Comparison of ENCODE assay signal across 20 cellular contexts in the genomic region with DNA sequence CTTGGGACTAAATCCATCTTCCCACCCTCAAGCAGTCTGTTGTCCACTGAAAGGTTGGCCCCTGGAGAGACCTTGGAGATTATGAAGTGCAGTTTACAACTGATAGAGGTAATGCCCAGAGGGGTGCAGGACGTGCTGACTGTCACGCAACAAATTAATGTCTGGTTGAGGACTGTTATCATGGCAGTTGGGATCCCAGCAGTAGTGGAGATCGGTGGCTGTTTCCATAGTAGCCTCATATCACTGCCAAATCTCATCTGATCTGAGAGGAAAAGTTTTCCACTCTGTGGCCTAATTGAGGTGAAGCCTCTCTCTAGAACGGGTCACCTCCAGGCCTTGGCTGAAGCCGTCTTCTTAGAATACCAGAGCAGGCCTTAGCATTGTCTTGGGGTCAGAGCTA. TPM values are rescaled to one million over a fixed set of nuclear protein-coding genes. Genes with fewer than 3 reads are reported as not detected.
A peak's percentile ranks its signal among the peaks of the same experiment; 100 is the strongest.
DNase-seq lines count a peak whose midpoint lies in the region; ATAC-seq, FAIRE-seq and TF ChIP-seq lines count a peak whose summit lies in the region.
"Had no signal": no experiment of that assay in that cellular context is flagged by ENCODE, and none has a peak within 500 bp of the region (broad histone marks: within the 10 kb centered on the region; RNA-seq: fewer than 3 reads in every experiment).

No MANE protein-coding gene starts in this region.

- H3K27me3 ChIP-seq in K562 (ENCODE audit: control insufficient read depth in 2 of 2, insufficient read depth in 2 of 2, low read length in 2 of 2) (no peaks in the 10 kb centered on the region), ascending aorta (no peaks in the 10 kb centered on the region)
- H3K27me3 ChIP-seq: BLaER1 had no signal

- H2AFZ ChIP-seq in K562 (ENCODE audit: low read depth, low read length), result no peak overlapping the region
- H2AFZ ChIP-seq: PC-9 had no signal

- intact Hi-C loops in K562 (cut with micrococcal nuclease) (no loop called here), Calu3 (cut with micrococcal nuclease; ENCODE audit: unreplicated experiment) (no loop called here), ascending aorta (cut with DNase I) (no loop called here)

- H4K20me1 ChIP-seq in K562 (replicated peaks; ENCODE audit: control insufficient read depth, insufficient read depth, low read length), result peaks cover 14% of the 10 kb centered on the region; the same call in 1 of the 2 replicates

- no peak for TF ChIP-seq RAD21 in K562 (CRISPR knock-in tag; conservative IDR thresholded peaks at IDR 0.05 in 1 of 2, IDR thresholded peaks at IDR 0.05 in 1 of 2)

- CTCF ChIA-PET in K562 (lab: Yijun Ruan, JAX; ENCODE audit: low intra/inter-chr PET ratio) (no interaction called here), Calu3 (lab: Charles Lee) (no interaction called here)

- H3K4me1 ChIP-seq in K562 (replicated peaks in 1 of 2; ENCODE audit: control insufficient read depth in 2 of 2, insufficient read depth in 2 of 2, low read length in 2 of 2), result peaks cover 34 to 49% of the 10 kb centered on the region in 2 experiments; a peak in 4 of 5 replicates
- peaks cover 0 to 9% of the 10 kb centered on the region in 2 donors for H3K4me1 ChIP-seq in ascending aorta

- peaks cover 73% of the 10 kb centered on the region for H3K79me2 ChIP-seq in K562 (ENCODE audit: control insufficient read depth, insufficient read depth, low read length)

- in situ Hi-C loops in K562 (cut with MboI), result no loop called here

- TF ChIP-seq CTCF in K562 (IDR thresholded peaks at IDR 0.05 in 2 of 3, conservative IDR thresholded peaks at IDR 0.05 in 1 of 3; ENCODE audit: insufficient read depth in 2 of 3, low read depth in 1 of 3, low read length in 3 of 3), result no peak
- TF ChIP-seq CTCF in neural crest cell (conservative IDR thresholded peaks at IDR 0.05), result no peak
- TF ChIP-seq CTCF in Calu3 (IDR thresholded peaks at IDR 0.05; ENCODE audit: unreplicated experiment), result no peak
- no peak for TF ChIP-seq CTCF in ascending aorta (IDR thresholded peaks at IDR 0.05)

- no peak for ATAC-seq in activated naive CD8-positive, alpha-beta T cell treated with anti-CD3 and anti-CD28 coated beads, Interleukin-2, amount 50 U/mL, for 24 hours
- no peak for ATAC-seq in K562
- no peak for ATAC-seq in stimulated activated effector memory CD8-positive, alpha-beta T cell treated with anti-CD3 and anti-CD28 coated beads, Interleukin-12 subunit alpha, Interleukin-12 subunit beta, amount 100 ng/mL, for 72 hours

- H3K36me3 ChIP-seq in K562 (ENCODE audit: control insufficient read depth, insufficient read depth, low read length) (peaks cover 9% of the 10 kb centered on the region; the same call in 2 of the 3 replicates), ascending aorta (no peaks in the 10 kb centered on the region)

- 22% methylated on average over 5 of the region's 5 CpGs for WGBS in K562 (ENCODE audit: insufficient coverage, low coverage, missing lambda C conversion rate)

- H3K9me3 Mint-ChIP-seq in activated naive CD8-positive, alpha-beta T cell (ENCODE audit: low read depth), result no peaks in the 10 kb centered on the region
- H3K9me3 Mint-ChIP-seq in activated naive CD8-positive, alpha-beta T cell treated with anti-CD3 and anti-CD28 coated beads, Interleukin-2, amount 50 U/mL, for 24 hours, result no peaks in the 10 kb centered on the region
- H3K9me3 Mint-ChIP-seq in neural crest cell (no peaks in the 10 kb centered on the region), Calu3 (ENCODE audit: low read depth, unreplicated experiment) (no peaks in the 10 kb centered on the region)
- no peaks in the 10 kb centered on the region for H3K9me3 Mint-ChIP-seq in stimulated activated effector memory CD8-positive, alpha-beta T cell treated with anti-CD3 and anti-CD28 coated beads, Interleukin-12 subunit alpha, Interleukin-12 subunit beta, amount 100 ng/mL, for 72 hours

- H3K4me3 Mint-ChIP-seq in activated naive CD8-positive, alpha-beta T cell, result no peak overlapping the region
- no peak overlapping the region for H3K4me3 Mint-ChIP-seq in activated naive CD8-positive, alpha-beta T cell treated with anti-CD3 and anti-CD28 coated beads, Interleukin-2, amount 50 U/mL, for 24 hours
- peak overlapping the region; percentile 29 for H3K4me3 Mint-ChIP-seq in neural crest cell
- H3K4me3 Mint-ChIP-seq in stimulated activated effector memory CD8-positive, alpha-beta T cell treated with anti-CD3 and anti-CD28 coated beads, Interleukin-12 subunit alpha, Interleukin-12 subunit beta, amount 100 ng/mL, for 72 hours, result no peak overlapping the region
- no peak overlapping the region for H3K4me3 Mint-ChIP-seq in Calu3 (ENCODE audit: low read depth, unreplicated experiment)

- H3K36me3 Mint-ChIP-seq in activated naive CD8-positive, alpha-beta T cell, result no peaks in the 10 kb centered on the region
- no peaks in the 10 kb centered on the region for H3K36me3 Mint-ChIP-seq in activated naive CD8-positive, alpha-beta T cell treated with anti-CD3 and anti-CD28 coated beads, Interleukin-2, amount 50 U/mL, for 24 hours (ENCODE audit: low read depth)
- no peaks in the 10 kb centered on the region for H3K36me3 Mint-ChIP-seq in neural crest cell (ENCODE audit: low read depth)
- H3K36me3 Mint-ChIP-seq in stimulated activated effector memory CD8-positive, alpha-beta T cell treated with anti-CD3 and anti-CD28 coated beads, Interleukin-12 subunit alpha, Interleukin-12 subunit beta, amount 100 ng/mL, for 72 hours, result peaks cover 36% of the 10 kb centered on the region
- H3K36me3 Mint-ChIP-seq in Calu3 (ENCODE audit: insufficient read depth, unreplicated experiment), result peaks cover 20% of the 10 kb centered on the region

- peak overlapping the region in 1 of 2 experiments; percentile 60; a peak in 1 of 4 replicates for H3K9ac ChIP-seq in K562 (ENCODE audit: insufficient read depth in 1 of 2, low read depth in 2 of 2, low read length in 2 of 2)
- H3K9ac ChIP-seq: BLaER1 had no signal

- H3K4me2 ChIP-seq in K562 (ENCODE audit: insufficient read depth, low read length), result 0 out of 2 replicates have a peak overlapping the region, but pooled peaks have one; percentile 2
- H3K4me2 ChIP-seq: BLaER1, PC-9 had no signal

- BruUV-seq in K562 (replicated peaks; lab: Mats Ljungman, UMichigan) (no TSS peak), Calu3 (replicated peaks; lab: Mats Ljungman, UMichigan) (no TSS peak)

- no peak for TF ChIP-seq EP300 in K562 (IDR thresholded peaks at IDR 0.05; ENCODE audit: low read length)

- TF ChIP-seq POLR2A in K562 (conservative IDR thresholded peaks at IDR 0.05), result no peak

- FAIRE-seq in K562 (lab: Jason Lieb, UNC), result no peak
- FAIRE-seq: A204.1, H1 had no signal

- H3K27ac Mint-ChIP-seq in activated naive CD8-positive, alpha-beta T cell, result peak overlapping the region; percentile 73
- no peak overlapping the region for H3K27ac Mint-ChIP-seq in activated naive CD8-positive, alpha-beta T cell treated with anti-CD3 and anti-CD28 coated beads, Interleukin-2, amount 50 U/mL, for 24 hours
- H3K27ac Mint-ChIP-seq in neural crest cell (ENCODE audit: unreplicated experiment), result no peak overlapping the region
- peak overlapping the region; percentile 26 for H3K27ac Mint-ChIP-seq in stimulated activated effector memory CD8-positive, alpha-beta T cell treated with anti-CD3 and anti-CD28 coated beads, Interleukin-12 subunit alpha, Interleukin-12 subunit beta, amount 100 ng/mL, for 72 hours
- no peak overlapping the region for H3K27ac Mint-ChIP-seq in Calu3 (ENCODE audit: unreplicated experiment)

- H3K4me3 ChIP-seq in K562, result no peak overlapping the region
- no peak overlapping the region for H3K4me3 ChIP-seq in ascending aorta
- H3K4me3 ChIP-seq: BLaER1, PC-9 had no signal

- no peaks in the 10 kb centered on the region for H3K9me3 ChIP-seq in K562 (replicated peaks; ENCODE audit: control insufficient read depth, insufficient read depth, low read depth, low read length)
- no peaks in the 10 kb centered on the region for H3K9me3 ChIP-seq in ascending aorta
- H3K9me3 ChIP-seq: BLaER1 had no signal

- H3K27ac ChIP-seq in K562 (ENCODE audit: extremely low read depth, low read depth, low read length) (peak overlapping the region; percentile 50; the same call in 1 of the 3 replicates), ascending aorta (no peak overlapping the region)
- H3K27ac ChIP-seq: BLaER1, PC-9 had no signal

- H3K4me1 Mint-ChIP-seq in activated naive CD8-positive, alpha-beta T cell (ENCODE audit: low read depth), result peaks cover 49% of the 10 kb centered on the region
- peaks cover 49% of the 10 kb centered on the region for H3K4me1 Mint-ChIP-seq in activated naive CD8-positive, alpha-beta T cell treated with anti-CD3 and anti-CD28 coated beads, Interleukin-2, amount 50 U/mL, for 24 hours
- H3K4me1 Mint-ChIP-seq in neural crest cell (peaks cover 34% of the 10 kb centered on the region), Calu3 (ENCODE audit: low read depth, unreplicated experiment) (no peaks in the 10 kb centered on the region)
- H3K4me1 Mint-ChIP-seq in stimulated activated effector memory CD8-positive, alpha-beta T cell treated with anti-CD3 and anti-CD28 coated beads, Interleukin-12 subunit alpha, Interleukin-12 subunit beta, amount 100 ng/mL, for 72 hours, result peaks cover 12% of the 10 kb centered on the region

- POLR2A ChIA-PET in K562 (lab: Yijun Ruan, JAX), result interaction anchor here (0.6 to 1.4 kb wide), 2 partner anchors 9 to 15 kb away, joined by 3 to 5 read pairs; a partner anchor contains a TSS

- DNase-seq in activated naive CD8-positive, alpha-beta T cell treated with anti-CD3 and anti-CD28 coated beads, Interleukin-2, amount 50 U/mL, for 24 hours, result no peak
- DNase-seq in K562 (ENCODE audit: extremely low read depth in 1 of 4, low spot score in 3 of 4) (no peak), neural crest cell (ENCODE audit: low read depth, low spot score) (no peak), Calu3 (no peak), NCI-H748 (lab: John Stamatoyannopoulos, UW; ENCODE audit: unreplicated experiment) (no peak), ascending aorta (ENCODE audit: low spot score in 2 of 2) (no peak)
- DNase-seq in stimulated activated effector memory CD8-positive, alpha-beta T cell treated with anti-CD3 and anti-CD28 coated beads, Interleukin-12 subunit alpha, Interleukin-12 subunit beta, amount 100 ng/mL, for 72 hours (ENCODE audit: low spot score in 2 of 2), result no peak
- DNase-seq: COR-L47, NCI-H1092, NCI-H146, NCI-H2081, NCI-H510A, NCI-H82, PC-9, SHP77 had no signal

- H3K9me1 ChIP-seq in K562 (ENCODE audit: control insufficient read depth, insufficient read depth, low read length), result no peaks in the 10 kb centered on the region

- no peaks in the 10 kb centered on the region for H3K27me3 Mint-ChIP-seq in activated naive CD8-positive, alpha-beta T cell
- no peaks in the 10 kb centered on the region for H3K27me3 Mint-ChIP-seq in activated naive CD8-positive, alpha-beta T cell treated with anti-CD3 and anti-CD28 coated beads, Interleukin-2, amount 50 U/mL, for 24 hours
- H3K27me3 Mint-ChIP-seq in neural crest cell (ENCODE audit: low read depth) (no peaks in the 10 kb centered on the region), Calu3 (ENCODE audit: unreplicated experiment) (no peaks in the 10 kb centered on the region)

RNA-seq across cellular contexts. Expression of a gene that starts 4.1 kb away (rescaled TPM):
- 122 and 325 TPM in 2 replicates for total RNA-seq in K562 (2011; cell fraction: chromatin; rRNA removed; ENCODE audit: low replicate concordance)
- total RNA-seq in K562 (2011; cell fraction: nucleolus; rRNA removed), result 437 and 484 TPM in 2 replicates
- total RNA-seq in K562 (2011; cell fraction: nucleoplasm; rRNA removed), result 307 and 324 TPM in 2 replicates
- total RNA-seq in K562 (2014; rRNA removed) (86.0 and 158 TPM in 2 replicates), K562 (2014; rRNA removed; fragmentation: Illumina TruSeq; extraction: Trizol) (33.1 and 36.7 TPM in 2 replicates), K562 (2015; rRNA removed; fragmentation: Illumina TruSeq; extraction: Trizol) (81.9 and 91.6 TPM in 2 replicates), K562 (2021) (186 and 195 TPM in 2 replicates), neural crest cell (177 and 185 TPM in 2 replicates), Calu3 (2022) (136 and 162 TPM in 2 replicates), ascending aorta (88.7 TPM)
- polyA plus RNA-seq in K562 (2011; rRNA removed) (68.0 and 169 TPM in 2 replicates), K562 (2014; fragmentation: Illumina TruSeq; extraction: Trizol) (204 and 211 TPM in 2 replicates), K562 (2014; fragmentation: Nextera tagmentation; extraction: Ambion mirVana) (10 to 100 TPM; 29.3 to 73.2 TPM), K562 (2014; rRNA removed) (81.4 and 108 TPM in 2 replicates)
- polyA plus RNA-seq in K562 (2011; cell fraction: cytosol; rRNA removed), result 224 and 335 TPM in 2 replicates
- 326 and 378 TPM in 2 replicates for polyA plus RNA-seq in K562 (2011; cell fraction: nucleus; rRNA removed)
- polyA plus RNA-seq in K562 (2012), result 229 and 297 TPM in 2 replicates
- 76.6 and 95.7 TPM in 2 replicates for polyA minus RNA-seq in K562 (2011; rRNA and poly(A)+ RNA removed)
- polyA minus RNA-seq in K562 (2011; cell fraction: cytosol; rRNA and poly(A)+ RNA removed), result 188 and 209 TPM in 2 replicates
- 66.2 and 80.1 TPM in 2 replicates for polyA minus RNA-seq in K562 (2011; cell fraction: nucleus; rRNA and poly(A)+ RNA removed)

RNA-seq across cellular contexts. Expression of a gene that starts 15.3 kb away (rescaled TPM):
- 66.1 and 87.4 TPM in 2 replicates for total RNA-seq in K562 (2011; cell fraction: chromatin; rRNA removed; ENCODE audit: low replicate concordance)
- 67.0 and 68.3 TPM in 2 replicates for total RNA-seq in K562 (2011; cell fraction: nucleolus; rRNA removed)
- total RNA-seq in K562 (2011; cell fraction: nucleoplasm; rRNA removed), result 68.0 and 69.1 TPM in 2 replicates
- total RNA-seq in K562 (2014; rRNA removed), result 62.1 and 71.5 TPM in 2 replicates
- total RNA-seq in K562 (2014; rRNA removed; fragmentation: Illumina TruSeq; extraction: Trizol), result 51.2 and 60.9 TPM in 2 replicates
- total RNA-seq in K562 (2015; rRNA removed; fragmentation: Illumina TruSeq; extraction: Trizol), result 85.3 and 86.5 TPM in 2 replicates
- total RNA-seq in K562 (2021), result 94.8 and 99.9 TPM in 2 replicates
- polyA plus RNA-seq in K562 (2011; rRNA removed), result 83.5 and 113 TPM in 2 replicates
- 101 TPM in 2 replicates for polyA plus RNA-seq in K562 (2011; cell fraction: cytosol; rRNA removed)
- 78.2 and 79.0 TPM in 2 replicates for polyA plus RNA-seq in K562 (2011; cell fraction: nucleus; rRNA removed)
- polyA plus RNA-seq in K562 (2012), result 69.4 and 84.8 TPM in 2 replicates
- polyA plus RNA-seq in K562 (2014; fragmentation: Illumina TruSeq; extraction: Trizol), result 78.3 and 100 TPM in 2 replicates
- polyA plus RNA-seq in K562 (2014; fragmentation: Nextera tagmentation; extraction: Ambion mirVana), result 10 to 100 TPM; 13.2 to 16.2 TPM
- polyA plus RNA-seq in K562 (2014; rRNA removed), result 61.7 and 79.2 TPM in 2 replicates
- polyA minus RNA-seq in K562 (2011; rRNA and poly(A)+ RNA removed), result 71.6 and 93.9 TPM in 2 replicates
- polyA minus RNA-seq in K562 (2011; cell fraction: cytosol; rRNA and poly(A)+ RNA removed), result 31.4 and 40.9 TPM in 2 replicates
- 22.5 and 40.4 TPM in 2 replicates for polyA minus RNA-seq in K562 (2011; cell fraction: nucleus; rRNA and poly(A)+ RNA removed)
- 89.4 and 94.2 TPM in 2 replicates for total RNA-seq in neural crest cell
- total RNA-seq in Calu3 (2022), result 159 and 161 TPM in 2 replicates
- total RNA-seq in ascending aorta, result 73.8 TPM

RNA-seq across cellular contexts. Expression of a gene that starts 37.5 kb away (rescaled TPM):
- total RNA-seq in K562 (2011; cell fraction: chromatin; rRNA removed; ENCODE audit: low replicate concordance), result 18.6 and 50.3 TPM in 2 replicates
- total RNA-seq in K562 (2011; cell fraction: nucleolus; rRNA removed), result 32.9 and 38.4 TPM in 2 replicates
- total RNA-seq in K562 (2011; cell fraction: nucleoplasm; rRNA removed), result 26.4 and 30.8 TPM in 2 replicates
- total RNA-seq in K562 (2014; rRNA removed), result 54.7 and 71.2 TPM in 2 replicates
- total RNA-seq in K562 (2014; rRNA removed; fragmentation: Illumina TruSeq; extraction: Trizol), result 7.8 and 12.0 TPM in 2 replicates
- 39.7 and 46.3 TPM in 2 replicates for total RNA-seq in K562 (2015; rRNA removed; fragmentation: Illumina TruSeq; extraction: Trizol)
- total RNA-seq in K562 (2021), result 49.7 and 51.7 TPM in 2 replicates
- polyA plus RNA-seq in K562 (2011; rRNA removed), result 24.8 and 26.6 TPM in 2 replicates
- 25.0 and 75.6 TPM in 2 replicates for polyA plus RNA-seq in K562 (2011; cell fraction: cytosol; rRNA removed)
- 15.3 and 27.8 TPM in 2 replicates for polyA plus RNA-seq in K562 (2011; cell fraction: nucleus; rRNA removed)
- 37.9 and 39.8 TPM in 2 replicates for polyA plus RNA-seq in K562 (2012)
- 13.6 and 35.1 TPM in 2 replicates for polyA plus RNA-seq in K562 (2014; fragmentation: Illumina TruSeq; extraction: Trizol)
- polyA plus RNA-seq in K562 (2014; fragmentation: Nextera tagmentation; extraction: Ambion mirVana), result 1 to 10 TPM in 1 of 2 experiments, under 1 TPM in 1; 0.49 to 1.1 TPM
- 50.8 and 52.2 TPM in 2 replicates for polyA plus RNA-seq in K562 (2014; rRNA removed)
- 6.3 and 11.7 TPM in 2 replicates for polyA minus RNA-seq in K562 (2011; rRNA and poly(A)+ RNA removed)
- polyA minus RNA-seq in K562 (2011; cell fraction: cytosol; rRNA and poly(A)+ RNA removed), result 32.3 and 41.7 TPM in 2 replicates
- polyA minus RNA-seq in K562 (2011; cell fraction: nucleus; rRNA and poly(A)+ RNA removed), result 8.9 and 9.0 TPM in 2 replicates
- total RNA-seq in neural crest cell, result 72.5 and 73.0 TPM in 2 replicates
- total RNA-seq in Calu3 (2022), result 134 and 139 TPM in 2 replicates
- 123 TPM for total RNA-seq in ascending aorta

RNA-seq across cellular contexts. Expression of a gene that starts 38.4 kb away (rescaled TPM):
- 5.1 and 13.9 TPM in 2 replicates for total RNA-seq in K562 (2011; cell fraction: chromatin; rRNA removed; ENCODE audit: low replicate concordance)
- total RNA-seq in K562 (2011; cell fraction: nucleolus; rRNA removed), result 55.0 and 85.4 TPM in 2 replicates
- total RNA-seq in K562 (2011; cell fraction: nucleoplasm; rRNA removed), result 23.9 and 26.6 TPM in 2 replicates
- 842 and 854 TPM in 2 replicates for total RNA-seq in K562 (2014; rRNA removed)
- total RNA-seq in K562 (2014; rRNA removed; fragmentation: Illumina TruSeq; extraction: Trizol), result 7.4 and 14.9 TPM in 2 replicates
- total RNA-seq in K562 (2015; rRNA removed; fragmentation: Illumina TruSeq; extraction: Trizol), result 227 and 243 TPM in 2 replicates
- 289 and 313 TPM in 2 replicates for total RNA-seq in K562 (2021)
- 137 and 185 TPM in 2 replicates for polyA plus RNA-seq in K562 (2011; rRNA removed)
- polyA plus RNA-seq in K562 (2011; cell fraction: cytosol; rRNA removed), result 393 and 1,045 TPM in 2 replicates
- 125 and 147 TPM in 2 replicates for polyA plus RNA-seq in K562 (2011; cell fraction: nucleus; rRNA removed)
- 246 and 272 TPM in 2 replicates for polyA plus RNA-seq in K562 (2012)
- polyA plus RNA-seq in K562 (2014; fragmentation: Illumina TruSeq; extraction: Trizol), result 37.6 and 257 TPM in 2 replicates
- polyA plus RNA-seq in K562 (2014; fragmentation: Nextera tagmentation; extraction: Ambion mirVana), result 10 to 100 TPM; 31.3 to 91.8 TPM
- polyA plus RNA-seq in K562 (2014; rRNA removed), result 810 and 833 TPM in 2 replicates
- 14.2 and 24.3 TPM in 2 replicates for polyA minus RNA-seq in K562 (2011; rRNA and poly(A)+ RNA removed)
- polyA minus RNA-seq in K562 (2011; cell fraction: cytosol; rRNA and poly(A)+ RNA removed), result 76.8 and 119 TPM in 2 replicates
- 20.3 and 27.4 TPM in 2 replicates for polyA minus RNA-seq in K562 (2011; cell fraction: nucleus; rRNA and poly(A)+ RNA removed)
- 123 and 128 TPM in 2 replicates for total RNA-seq in neural crest cell
- total RNA-seq in Calu3 (2022), result 107 and 111 TPM in 2 replicates
- 612 TPM for total RNA-seq in ascending aorta

RNA-seq across cellular contexts. Expression of a gene that starts 49.4 kb away (rescaled TPM):
- total RNA-seq in K562 (2011; cell fraction: chromatin; rRNA removed; ENCODE audit: low replicate concordance), result not detected in 2 replicates
- not detected in 2 replicates for total RNA-seq in K562 (2011; cell fraction: nucleolus; rRNA removed)
- total RNA-seq in K562 (2011; cell fraction: nucleoplasm; rRNA removed), result not detected in 2 replicates
- not detected in 2 replicates for total RNA-seq in K562 (2014; rRNA removed)
- total RNA-seq in K562 (2014; rRNA removed; fragmentation: Illumina TruSeq; extraction: Trizol), result not detected in 2 replicates
- not detected in 2 replicates for total RNA-seq in K562 (2015; rRNA removed; fragmentation: Illumina TruSeq; extraction: Trizol)
- total RNA-seq in K562 (2021), result not detected in 2 replicates
- polyA plus RNA-seq in K562 (2011; rRNA removed), result 0.03 TPM in 1 of 2 replicates, not detected in the other
- not detected in 2 replicates for polyA plus RNA-seq in K562 (2011; cell fraction: cytosol; rRNA removed)
- polyA plus RNA-seq in K562 (2011; cell fraction: nucleus; rRNA removed), result not detected in 2 replicates
- polyA plus RNA-seq in K562 (2012), result not detected in 2 replicates
- not detected in 2 replicates for polyA plus RNA-seq in K562 (2014; fragmentation: Illumina TruSeq; extraction: Trizol)
- not detected for polyA plus RNA-seq in K562 (2014; fragmentation: Nextera tagmentation; extraction: Ambion mirVana)
- not detected in 2 replicates for polyA plus RNA-seq in K562 (2014; rRNA removed)
- polyA minus RNA-seq in K562 (2011; rRNA and poly(A)+ RNA removed), result not detected in 2 replicates
- polyA minus RNA-seq in K562 (2011; cell fraction: cytosol; rRNA and poly(A)+ RNA removed), result not detected in 2 replicates
- not detected in 2 replicates for polyA minus RNA-seq in K562 (2011; cell fraction: nucleus; rRNA and poly(A)+ RNA removed)
- total RNA-seq in neural crest cell, result not detected in 2 replicates
- not detected in 2 replicates for total RNA-seq in Calu3 (2022)
- total RNA-seq in ascending aorta, result not detected
- total RNA-seq: H1, MCF 10A, PC-9 had no signal
- polyA plus RNA-seq: H1 had no signal

Comparison
In these comparisons a context has a peak if more than half of its experiments do, and no peak if none do; other contexts are left out.
1. H3K27ac Mint-ChIP-seq: peak in activated naive CD8-positive, alpha-beta T cell (single experiment) and stimulated activated effector memory CD8-positive, alpha-beta T cell treated with anti-CD3 and anti-CD28 coated beads, Interleukin-12 subunit alpha, Interleukin-12 subunit beta, amount 100 ng/mL, for 72 hours (single experiment); none in activated naive CD8-positive, alpha-beta T cell treated with anti-CD3 and anti-CD28 coated beads, Interleukin-2, amount 50 U/mL, for 24 hours (single experiment), neural crest cell (single experiment) and Calu3 (single experiment).